Comparison of ENCODE assay signal across 10 cellular contexts in genomic region chr12:115337693-115338543, GRCh38.
DNase-seq lines count a peak whose midpoint lies in the region; ATAC-seq and TF ChIP-seq lines count a peak whose summit lies in the region.
"Had no signal": no experiment of that assay in that cellular context is flagged by ENCODE, and none has a peak within 500 bp of the region (broad histone marks: within the 10 kb centered on the region; RNA-seq: fewer than 3 reads in every experiment).

No MANE protein-coding gene starts in this region.

- H3K27ac ChIP-seq in adrenal gland, result peak overlapping the region in 4 of 5 donors; percentile 46 to 90 (median 70)
- peak overlapping the region; percentile 69 for H3K27ac ChIP-seq in suprapubic skin
- H3K27ac ChIP-seq in effector memory CD4-positive, alpha-beta T cell (ENCODE audit: insufficient read depth, low read length, poor library complexity, severe bottlenecking), result no peak overlapping the region
- H3K27ac ChIP-seq: PC-9 had no signal

- no peak overlapping the region for H3K4me3 ChIP-seq in adrenal gland
- H3K4me3 ChIP-seq in suprapubic skin, result no peak overlapping the region
- H3K4me3 ChIP-seq in effector memory CD4-positive, alpha-beta T cell (ENCODE audit: insufficient read depth, low read depth, low read length, poor library complexity, severe bottlenecking), result no peak overlapping the region
- H3K4me3 ChIP-seq: PC-9 had no signal

- TF ChIP-seq POLR2A in adrenal gland (IDR thresholded peaks at IDR 0.05) (peak in 1 of 2 donors; percentile 76), suprapubic skin (IDR thresholded peaks at IDR 0.05) (no peak)

- DNase-seq in HT-29 (ENCODE audit: low spot score) (peak; percentile 76), adrenal gland (peak; percentile 84 to 94 (median 92)), left cardiac atrium (peak; percentile 60), suprapubic skin (ENCODE audit: low spot score in 2 of 2) (peak in 1 of 2 donors; percentile 84)
- DNase-seq in effector memory CD4-positive, alpha-beta T cell, result no peak
- DNase-seq: activated naive CD8-positive, alpha-beta T cell treated with anti-CD3 and anti-CD28 coated beads, Interleukin-2, amount 10 ng/mL, durations not matched to agents 7 days and 5 days had no signal

- no peaks in the 10 kb centered on the region for H3K27me3 ChIP-seq in adrenal gland
- no peaks in the 10 kb centered on the region for H3K27me3 ChIP-seq in suprapubic skin
- H3K27me3 ChIP-seq in effector memory CD4-positive, alpha-beta T cell (replicated peaks; ENCODE audit: control insufficient read depth, insufficient read depth, low read length, poor library complexity, severe bottlenecking), result no peaks in the 10 kb centered on the region

- TF ChIP-seq CTCF in adrenal gland (IDR thresholded peaks at IDR 0.05), result no peak
- TF ChIP-seq CTCF in suprapubic skin (IDR thresholded peaks at IDR 0.05), result no peak

- H3K36me3 ChIP-seq in adrenal gland (replicated peaks in 1 of 2) (no peaks in the 10 kb centered on the region), suprapubic skin (no peaks in the 10 kb centered on the region)
- no peaks in the 10 kb centered on the region for H3K36me3 ChIP-seq in effector memory CD4-positive, alpha-beta T cell (ENCODE audit: control insufficient read depth, insufficient read depth, low read length)

- peaks cover 3 to 14% of the 10 kb centered on the region in 2 donors for H3K4me1 ChIP-seq in adrenal gland (replicated peaks in 1 of 2)
- H3K4me1 ChIP-seq in suprapubic skin, result peaks cover 23% of the 10 kb centered on the region
- H3K4me1 ChIP-seq in effector memory CD4-positive, alpha-beta T cell (ENCODE audit: control insufficient read depth, insufficient read depth, low read length, poor library complexity, severe bottlenecking), result no peaks in the 10 kb centered on the region

- 55 to 61% (median 59%) methylated on average over 11 to 12 of the region's 12 CpGs for WGBS in adrenal gland, 4 donors
- whole genome bisulfite sequencing in suprapubic skin, result 59% methylated on average over 12 of the region's 12 CpGs

- TF ChIP-seq EP300 in suprapubic skin (IDR thresholded peaks at IDR 0.05), result no peak

- peak; percentile 72 to 85 for ATAC-seq in left cardiac atrium
- no peak for ATAC-seq in GM21528 (IDR thresholded peaks at IDR 0.05; ENCODE audit: low FRiP score, unreplicated experiment)
- ATAC-seq in HG02588 (IDR thresholded peaks at IDR 0.05; ENCODE audit: unreplicated experiment), result no peak
- ATAC-seq in GM21447 (IDR thresholded peaks at IDR 0.05; ENCODE audit: unreplicated experiment), result no peak

- H3K9me3 ChIP-seq in adrenal gland (replicated peaks in 1 of 3) (peaks cover 0 to 5% (median 0%) of the 10 kb centered on the region in 3 donors), suprapubic skin (no peaks in the 10 kb centered on the region)
- no peaks in the 10 kb centered on the region for H3K9me3 ChIP-seq in effector memory CD4-positive, alpha-beta T cell (ENCODE audit: control insufficient read depth, low read length)

- intact Hi-C loops in adrenal gland (cut with DNase I), result no loop called here
- intact Hi-C loops in left cardiac atrium (cut with DNase I), result loop anchor here in 1 of 2 donors (10.0 kb wide), 1 partner anchor 653 kb away; the partner anchor contains the start of gene TBX3

Comparison
In these comparisons a context has a peak if more than half of its experiments do, and no peak if none do; other contexts are left out.
1. DNase-seq: peak in HT-29 (single experiment), adrenal gland (7 of 7) and left cardiac atrium (single experiment); none in effector memory CD4-positive, alpha-beta T cell (0 of 3).
2. ATAC-seq: peak in left cardiac atrium (2 of 2); none in GM21528 (single experiment), HG02588 (single experiment) and GM21447 (single experiment).